32 cellular contexts compared by ENCODE assay signal in genomic region chr18:10365021-10365420, GRCh38.
"Had no signal": no experiment of that assay in that cellular context is flagged by ENCODE, and none has a peak within 500 bp of the region (broad histone marks: within the 10 kb centered on the region; RNA-seq: fewer than 3 reads in every experiment).

No MANE protein-coding gene starts in this region.

- DNase-seq: activated CD4-positive, alpha-beta T cell treated with anti-CD3 and anti-CD28 coated beads, Interleukin-2, amount 10 ng/mL, durations not matched to agents 24 days and 14 days; activated CD4-positive, alpha-beta T cell treated with anti-CD3 and anti-CD28 coated beads, Interleukin-2, amount 50 U/mL, for 4 hours; activated CD8-positive, alpha-beta T cell treated with anti-CD3 and anti-CD28 coated beads for 36 hours; activated gamma-delta T cell; activated naive CD4-positive, alpha-beta T cell treated with Interleukin-2 at 50 U/mL for 16 hours; activated naive CD8-positive, alpha-beta T cell treated with anti-CD3 and anti-CD28 coated beads, Interleukin-2, amount 10 ng/mL, durations not matched to agents 7 days and 5 days; activated T-cell treated with anti-CD3 and anti-CD28 coated beads, Interleukin-2, amount 50 U/mL, for 24 hours; amygdala; Karpas-422; KBM-7; NCI-H1092; NCI-H1436 treated with DMSO at 0.1 percent for 48 hours; NCI-H187; NCI-H2029 treated with DMSO at 0.1 percent for 48 hours; NCI-H2107; NCI-H226; NCI-H510A; NCI-H69; NK-92 treated with Interleukin-12 subunit alpha and Interleukin-12 subunit beta, amount 100 ng/mL, for 24 hours; PC-3; Peyer's patch; SIG-M5; SW 1271; T1000 had no signal

- H3K4me1 Mint-ChIP-seq: activated CD4-positive, alpha-beta T cell treated with anti-CD3 and anti-CD28 coated beads, Interleukin-2, amount 10 ng/mL, durations not matched to agents 24 days and 14 days; activated naive CD4-positive, alpha-beta T cell treated with anti-CD3 and anti-CD28 coated beads, Interleukin-2, amount 50 U/mL, for 24 hours; activated naive CD8-positive, alpha-beta T cell treated with anti-CD3 and anti-CD28 coated beads, Interleukin-2, amount 10 ng/mL, durations not matched to agents 7 days and 5 days; central memory CD8-positive, alpha-beta T cell; IgD-negative memory B cell had no signal

- H3K9me3 ChIP-seq: Peyer's patch had no signal

- H3K9me3 Mint-ChIP-seq: activated CD4-positive, alpha-beta T cell treated with anti-CD3 and anti-CD28 coated beads, Interleukin-2, amount 10 ng/mL, durations not matched to agents 24 days and 14 days; activated naive CD4-positive, alpha-beta T cell treated with anti-CD3 and anti-CD28 coated beads, Interleukin-2, amount 50 U/mL, for 24 hours; activated T-helper 2 cell treated with anti-CD3 and anti-CD28 coated beads, Interferon-gamma antibody, Interleukin-2, Interleukin-4, amounts not matched to agents 10 μg/mL and 5 μg/mL and 100 μg/mL, durations not matched to agents 14 hours and 24 hours and 36 hours; central memory CD8-positive, alpha-beta T cell had no signal

- H3K4me3 ChIP-seq: ascending aorta, cardiac muscle cell, Peyer's patch had no signal

- H3K36me3 Mint-ChIP-seq: activated naive CD4-positive, alpha-beta T cell treated with anti-CD3 and anti-CD28 coated beads, Interleukin-2, amount 50 U/mL, for 24 hours; activated naive CD8-positive, alpha-beta T cell treated with anti-CD3 and anti-CD28 coated beads, Interleukin-2, amount 10 ng/mL, durations not matched to agents 7 days and 5 days had no signal

- H3K36me3 ChIP-seq: ascending aorta, cardiac muscle cell, Peyer's patch had no signal

- H3K27me3 ChIP-seq: ascending aorta, cardiac muscle cell, Peyer's patch had no signal

- H3K27ac ChIP-seq: ascending aorta, cardiac muscle cell, Peyer's patch, RWPE1 had no signal

- ATAC-seq: activated CD8-positive, alpha-beta T cell treated with anti-CD3 and anti-CD28 coated beads for 36 hours; PC-3; Right ventricle myocardium inferior had no signal

- H3K27ac Mint-ChIP-seq: activated CD4-positive, alpha-beta T cell treated with anti-CD3 and anti-CD28 coated beads, Interleukin-2, amount 10 ng/mL, durations not matched to agents 24 days and 14 days; activated CD8-positive, alpha-beta T cell treated with anti-CD3 and anti-CD28 coated beads for 36 hours; activated naive CD4-positive, alpha-beta T cell treated with anti-CD3 and anti-CD28 coated beads, Interleukin-2, amount 50 U/mL, for 24 hours; activated naive CD8-positive, alpha-beta T cell treated with anti-CD3 and anti-CD28 coated beads, Interleukin-2, amount 10 ng/mL, durations not matched to agents 7 days and 5 days; activated T-cell treated with anti-CD3 and anti-CD28 coated beads, Interleukin-2, amount 50 U/mL, for 24 hours; activated T-helper 2 cell treated with anti-CD3 and anti-CD28 coated beads, Interferon-gamma antibody, Interleukin-2, Interleukin-4, amounts not matched to agents 10 μg/mL and 5 μg/mL and 100 μg/mL, durations not matched to agents 14 hours and 24 hours and 36 hours; IgD-negative memory B cell had no signal

- H3K4me3 Mint-ChIP-seq: activated CD4-positive, alpha-beta T cell treated with anti-CD3 and anti-CD28 coated beads, Interleukin-2, amount 10 ng/mL, durations not matched to agents 24 days and 14 days; activated CD8-positive, alpha-beta T cell treated with anti-CD3 and anti-CD28 coated beads for 36 hours; activated naive CD4-positive, alpha-beta T cell treated with anti-CD3 and anti-CD28 coated beads, Interleukin-2, amount 50 U/mL, for 24 hours; activated naive CD8-positive, alpha-beta T cell treated with anti-CD3 and anti-CD28 coated beads, Interleukin-2, amount 10 ng/mL, durations not matched to agents 7 days and 5 days; activated T-cell treated with anti-CD3 and anti-CD28 coated beads, Interleukin-2, amount 50 U/mL, for 24 hours; central memory CD8-positive, alpha-beta T cell; IgD-negative memory B cell had no signal

- H3K4me1 ChIP-seq: ascending aorta, Peyer's patch had no signal

- H3K27me3 Mint-ChIP-seq: activated CD4-positive, alpha-beta T cell treated with anti-CD3 and anti-CD28 coated beads, Interleukin-2, amount 10 ng/mL, durations not matched to agents 24 days and 14 days; activated naive CD4-positive, alpha-beta T cell treated with anti-CD3 and anti-CD28 coated beads, Interleukin-2, amount 50 U/mL, for 24 hours had no signal
